Comparison of ENCODE assay signal across 18 cellular contexts in genomic region chr10:51468424-51468823, GRCh38.
DNase-seq lines count a peak whose midpoint lies in the region; ATAC-seq, FAIRE-seq and TF ChIP-seq lines count a peak whose summit lies in the region.
"Had no signal": no experiment of that assay in that cellular context is flagged by ENCODE, and none has a peak within 500 bp of the region (broad histone marks: within the 10 kb centered on the region; RNA-seq: fewer than 3 reads in every experiment).

No MANE protein-coding gene starts in this region.

- H3K27ac ChIP-seq in left lung, result no peak overlapping the region
- H3K27ac ChIP-seq: BLaER1, RWPE1 had no signal

- no peaks in the 10 kb centered on the region for H3K27me3 ChIP-seq in bronchial epithelial cell (ENCODE audit: control insufficient read depth, insufficient read depth, low read length)
- no peaks in the 10 kb centered on the region for H3K27me3 ChIP-seq in left lung
- H3K27me3 ChIP-seq: BLaER1 had no signal

- H3K4me3 Mint-ChIP-seq in activated naive CD4-positive, alpha-beta T cell treated with anti-CD3 and anti-CD28 coated beads for 36 hours, result no peak overlapping the region
- H3K4me3 Mint-ChIP-seq: CD4-positive, alpha-beta memory T cell had no signal

- FAIRE-seq in bronchial epithelial cell (lab: Jason Lieb, UNC), result no peak

- TF ChIP-seq CTCF in bronchial epithelial cell (IDR thresholded peaks at IDR 0.05; ENCODE audit: insufficient read depth, low read length, severe bottlenecking) (no peak), fibroblast of the aortic adventitia (IDR thresholded peaks at IDR 0.05; ENCODE audit: insufficient read depth, low read length) (no peak), left lung (IDR thresholded peaks at IDR 0.05) (no peak)

- ATAC-seq in HG03354 (IDR thresholded peaks at IDR 0.05; ENCODE audit: poor library complexity, severe bottlenecking, unreplicated experiment) (no peak), GM21423 (IDR thresholded peaks at IDR 0.05; ENCODE audit: unreplicated experiment) (no peak), left lung (no peak)

- no peaks in the 10 kb centered on the region for H3K4me1 Mint-ChIP-seq in activated naive CD4-positive, alpha-beta T cell treated with anti-CD3 and anti-CD28 coated beads for 36 hours (ENCODE audit: low read depth)
- H3K4me1 Mint-ChIP-seq: CD4-positive, alpha-beta memory T cell had no signal

- no peaks in the 10 kb centered on the region for H3K36me3 ChIP-seq in bronchial epithelial cell (ENCODE audit: control insufficient read depth, insufficient read depth, low read length)
- H3K36me3 ChIP-seq in left lung, result no peaks in the 10 kb centered on the region
- H3K36me3 ChIP-seq: BLaER1 had no signal

- H3K27ac Mint-ChIP-seq in activated naive CD4-positive, alpha-beta T cell treated with anti-CD3 and anti-CD28 coated beads for 36 hours, result no peak overlapping the region
- H3K27ac Mint-ChIP-seq: CD4-positive, alpha-beta memory T cell had no signal

- no peaks in the 10 kb centered on the region for H3K36me3 Mint-ChIP-seq in activated naive CD4-positive, alpha-beta T cell treated with anti-CD3 and anti-CD28 coated beads for 36 hours (ENCODE audit: low read depth)
- H3K36me3 Mint-ChIP-seq: CD4-positive, alpha-beta memory T cell had no signal

- no peaks in the 10 kb centered on the region for H3K9me3 Mint-ChIP-seq in activated naive CD4-positive, alpha-beta T cell treated with anti-CD3 and anti-CD28 coated beads for 36 hours
- H3K9me3 Mint-ChIP-seq: CD4-positive, alpha-beta memory T cell had no signal

- DNase-seq in DMS53 (lab: John Stamatoyannopoulos, UW) (peak; percentile 85), NCI-H69 (lab: John Stamatoyannopoulos, UW) (peak; percentile 19), bronchial epithelial cell (ENCODE audit: low read depth) (peak; percentile 10), fibroblast of the aortic adventitia (ENCODE audit: low read depth) (peak; percentile 9), left lung (no peak)
- DNase-seq in activated naive CD4-positive, alpha-beta T cell treated with anti-CD3 and anti-CD28 coated beads for 36 hours, result no peak
- DNase-seq: Calu3; CD4-positive, alpha-beta memory T cell; H7; IMR-90; NCI-H1048; NCI-H1436; NCI-H2029; NCI-H2171 had no signal

- H3K4me3 ChIP-seq in bronchial epithelial cell (ENCODE audit: low read depth, low read length), result no peak overlapping the region
- H3K4me3 ChIP-seq in fibroblast of the aortic adventitia (ENCODE audit: low read depth, low read length), result no peak overlapping the region
- no peak overlapping the region for H3K4me3 ChIP-seq in left lung
- H3K4me3 ChIP-seq: BLaER1 had no signal

- intact Hi-C loops in activated naive CD4-positive, alpha-beta T cell treated with anti-CD3 and anti-CD28 coated beads for 36 hours (cut with micrococcal nuclease), result no loop called here
- intact Hi-C loops in left lung (cut with DNase I), result no loop called here

- CTCF ChIA-PET in activated naive CD4-positive, alpha-beta T cell treated with anti-CD3 and anti-CD28 coated beads for 36 hours (lab: Charles Lee), result no interaction called here

- H3K27me3 Mint-ChIP-seq in activated naive CD4-positive, alpha-beta T cell treated with anti-CD3 and anti-CD28 coated beads for 36 hours (ENCODE audit: low read depth), result no peaks in the 10 kb centered on the region
- H3K27me3 Mint-ChIP-seq: CD4-positive, alpha-beta memory T cell had no signal

- H3K9me3 ChIP-seq in left lung, result no peaks in the 10 kb centered on the region
- H3K9me3 ChIP-seq: BLaER1 had no signal

- peaks cover 0 to 4% of the 10 kb centered on the region in 2 donors for H3K4me1 ChIP-seq in left lung
- H3K4me1 ChIP-seq: BLaER1 had no signal

Comparison
In these comparisons a context has a peak if more than half of its experiments do, and no peak if none do; other contexts are left out.
1. DNase-seq: peak in DMS53 (single experiment), NCI-H69 (single experiment), bronchial epithelial cell (single experiment) and fibroblast of the aortic adventitia (single experiment); none in activated naive CD4-positive, alpha-beta T cell treated with anti-CD3 and anti-CD28 coated beads for 36 hours (single experiment) and left lung (0 of 2).